1 cellular context compared by ENCODE assay signal in genomic region chr7:24757799-24758275, GRCh38.
TF ChIP-seq lines count a peak whose summit lies in the region.

No MANE protein-coding gene starts in this region.

TF ChIP-seq in HepG2, 621 proteins besides CTCF, POLR2A, EP300 and RAD21 (continued from another document):
- TF ChIP-seq, protein P1, sequence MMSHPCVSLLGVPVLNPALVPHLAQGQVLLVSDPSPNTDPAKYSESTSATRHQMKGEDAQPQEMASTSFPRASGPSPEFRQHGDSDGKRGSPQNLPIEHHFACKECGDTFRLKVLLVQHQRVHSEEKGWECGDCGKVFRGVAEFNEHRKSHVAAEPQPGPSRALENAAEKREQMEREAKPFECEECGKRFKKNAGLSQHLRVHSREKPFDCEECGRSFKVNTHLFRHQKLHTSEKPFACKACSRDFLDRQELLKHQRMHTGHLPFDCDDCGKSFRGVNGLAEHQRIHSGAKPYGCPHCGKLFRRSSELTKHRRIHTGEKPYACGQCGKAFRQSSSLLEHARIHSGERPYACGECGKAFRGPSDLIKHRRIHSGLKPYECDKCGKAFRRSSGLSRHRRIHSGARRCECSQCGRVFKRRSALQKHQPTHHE (CRISPR knock-in tag; IDR thresholded peaks at IDR 0.05; ENCODE audit: borderline replicate concordance) = 0 out of 2 replicates have a peak, but pooled peaks have one; percentile 8
- TF ChIP-seq ZBTB7A (CRISPR knock-in tag; IDR thresholded peaks at IDR 0.05) = no peak
- TF ChIP-seq ZNF777 (CRISPR knock-in tag; IDR thresholded peaks at IDR 0.05) = no peak
- TF ChIP-seq MTA3 (CRISPR knock-in tag; IDR thresholded peaks at IDR 0.05) = no peak
- TF ChIP-seq PITX1 (CRISPR knock-in tag; IDR thresholded peaks at IDR 0.05) = 0 out of 2 replicates have a peak, but pooled peaks have one; percentile 25
- TF ChIP-seq ZNF652 (CRISPR knock-in tag; IDR thresholded peaks at IDR 0.05; ENCODE audit: borderline replicate concordance, low read depth) = no peak
- TF ChIP-seq ZKSCAN8 (CRISPR knock-in tag; IDR thresholded peaks at IDR 0.05; ENCODE audit: borderline replicate concordance) = no peak
- TF ChIP-seq GZF1 (CRISPR knock-in tag; IDR thresholded peaks at IDR 0.05) = no peak
- TF ChIP-seq NFE2L2 (IDR thresholded peaks at IDR 0.05; ENCODE audit: low read length) = no peak
- TF ChIP-seq RBM39 (IDR thresholded peaks at IDR 0.05; ENCODE audit: low read depth, low read length, poor library complexity, severe bottlenecking) = no peak
- TF ChIP-seq GFI1 (CRISPR knock-in tag; IDR thresholded peaks at IDR 0.05; ENCODE audit: borderline replicate concordance) = no peak
- 0 out of 2 replicates have a peak, but pooled peaks have one; percentile 13 for TF ChIP-seq CAMTA2 (CRISPR knock-in tag; IDR thresholded peaks at IDR 0.05; ENCODE audit: borderline replicate concordance)
- no peak for TF ChIP-seq ZBTB20 (CRISPR knock-in tag; IDR thresholded peaks at IDR 0.05; ENCODE audit: borderline replicate concordance, low read depth)
- TF ChIP-seq MEF2D (CRISPR knock-in tag; IDR thresholded peaks at IDR 0.05) = no peak
- no peak for TF ChIP-seq TSC22D2 (CRISPR knock-in tag; IDR thresholded peaks at IDR 0.05; ENCODE audit: borderline replicate concordance)
- no peak for TF ChIP-seq ZNF33A (CRISPR knock-in tag; IDR thresholded peaks at IDR 0.05; ENCODE audit: borderline replicate concordance)
- TF ChIP-seq TMF1 (CRISPR knock-in tag; IDR thresholded peaks at IDR 0.05; ENCODE audit: low read depth) = no peak; the same call in 1 of the 2 replicates
- TF ChIP-seq ARID5B (CRISPR knock-in tag; IDR thresholded peaks at IDR 0.05) = no peak
- no peak for TF ChIP-seq AHR (CRISPR knock-in tag; IDR thresholded peaks at IDR 0.05)
- TF ChIP-seq ZNF703 (CRISPR knock-in tag; IDR thresholded peaks at IDR 0.05; ENCODE audit: borderline replicate concordance) = no peak
TF ChIP-seq in HepG2: peak in this region for 30.
